Comparison of ENCODE assay signal across 13 cellular contexts in genomic region chr3:191192270-191192669, GRCh38. TPM values are rescaled to one million over a fixed set of nuclear protein-coding genes. Genes with fewer than 3 reads are reported as not detected.
A peak's percentile ranks its signal among the peaks of the same experiment; 100 is the strongest.
DNase-seq lines count a peak whose midpoint lies in the region; ATAC-seq, FAIRE-seq and TF ChIP-seq lines count a peak whose summit lies in the region.
"Not testable (repeated sequence)": the region's sequence is repeated elsewhere in the genome, so short reads cannot be mapped to it uniquely, and the experiment has no call there.
"Had no signal": no experiment of that assay in that cellular context is flagged by ENCODE, and none has a peak within 500 bp of the region (broad histone marks: within the 10 kb centered on the region; RNA-seq: fewer than 3 reads in every experiment).

No MANE protein-coding gene starts in this region.

- BruUV-seq in K562 (replicated peaks; lab: Mats Ljungman, UMichigan) = not testable (repeated sequence)

- in situ Hi-C loops in K562 (cut with MboI) = not testable (repeated sequence)

- ATAC-seq in A549, K562: not testable (repeated sequence)

- not testable (repeated sequence) for H4K8ac ChIP-seq in neuronal stem cell (ENCODE audit: low read depth, low read length)

- H3K27ac ChIP-seq in A549; K562 (ENCODE audit: extremely low read depth, low read depth, low read length); neuronal stem cell (replicated peaks; ENCODE audit: low read length): not testable (repeated sequence)
- H3K27ac ChIP-seq in HL-60 (replicated peaks) = peak overlapping the region; percentile 59

- intact Hi-C loops in K562 (cut with micrococcal nuclease) = not testable (repeated sequence)

- H3K79me2 ChIP-seq in K562 (ENCODE audit: control insufficient read depth, insufficient read depth, low read length) = not testable (repeated sequence)

- not testable (repeated sequence) for H3K9me1 ChIP-seq in K562 (ENCODE audit: control insufficient read depth, insufficient read depth, low read length)

- H2BK120ac ChIP-seq in neuronal stem cell (ENCODE audit: low read depth, low read length) = not testable (repeated sequence)

- not testable (repeated sequence) for H3K4me2 ChIP-seq in A549; K562 (ENCODE audit: insufficient read depth, low read length); neuronal stem cell (ENCODE audit: insufficient read depth, low read length, poor library complexity, severe bottlenecking)

- not testable (repeated sequence) for H3K4me3 ChIP-seq in A549; HL-60 (replicated peaks; ENCODE audit: insufficient read depth, low read length); K562; neuronal stem cell (ENCODE audit: low read length in 2 of 2)

- H2BK15ac ChIP-seq in neuronal stem cell (ENCODE audit: low read length) = not testable (repeated sequence)

- H3K36me3 ChIP-seq in K562 (ENCODE audit: control insufficient read depth, insufficient read depth, low read length); neuronal stem cell (replicated peaks in 1 of 2; ENCODE audit: control insufficient read depth in 2 of 2, insufficient read depth in 2 of 2, low read length in 2 of 2): not testable (repeated sequence)

- H2AFZ ChIP-seq in K562 (ENCODE audit: low read depth, low read length) = not testable (repeated sequence)
- peak overlapping the region; percentile 66 for H2AFZ ChIP-seq in neuronal stem cell (ENCODE audit: low read length)

- not testable (repeated sequence) for TF ChIP-seq CTCF in A549 (IDR thresholded peaks at IDR 0.05); HL-60 (IDR thresholded peaks at IDR 0.05; ENCODE audit: insufficient read depth, low read length); K562 (IDR thresholded peaks at IDR 0.05 in 2 of 3, conservative IDR thresholded peaks at IDR 0.05 in 1 of 3; ENCODE audit: insufficient read depth in 2 of 3, low read depth in 1 of 3, low read length in 3 of 3)

- DNase-seq in A549 (ENCODE audit: low read depth in 1 of 2, low spot score in 1 of 2); HL-60 (ENCODE audit: low read depth in 1 of 2, low spot score in 1 of 2); K562 (ENCODE audit: extremely low read depth in 1 of 4, low spot score in 3 of 4); neuronal stem cell (ENCODE audit: low spot score): not testable (repeated sequence)
- peak; percentile 13 for DNase-seq in NAMALWA (ENCODE audit: low spot score)

- H2BK12ac ChIP-seq in neuronal stem cell (ENCODE audit: low read length) = not testable (repeated sequence)

- H3K27me3 ChIP-seq in HL-60 (ENCODE audit: insufficient read depth, poor library complexity, severe bottlenecking); K562 (ENCODE audit: control insufficient read depth in 2 of 2, insufficient read depth in 2 of 2, low read length in 2 of 2); neuronal stem cell (ENCODE audit: control insufficient read depth in 3 of 3, insufficient read depth in 3 of 3, low read depth in 1 of 3, low read length in 3 of 3): not testable (repeated sequence)

- H3K4ac ChIP-seq in neuronal stem cell (ENCODE audit: low read length) = not testable (repeated sequence)

- H3K4me1 ChIP-seq in A549; K562 (replicated peaks in 1 of 2; ENCODE audit: control insufficient read depth in 2 of 2, insufficient read depth in 2 of 2, low read length in 2 of 2); neuronal stem cell (ENCODE audit: control insufficient read depth in 2 of 2, insufficient read depth in 1 of 2, low read depth in 1 of 2, low read length in 2 of 2): not testable (repeated sequence)

- not testable (repeated sequence) for H3K23ac ChIP-seq in neuronal stem cell (ENCODE audit: low read depth, low read length, poor library complexity)

- CTCF ChIA-PET in A549 (lab: Yijun Ruan, JAX) = interaction anchor here (0.9 kb wide), 1 partner anchor 47 kb away, joined by 3 read pairs; no protein-coding TSS in a partner anchor
- CTCF ChIA-PET in K562 (lab: Yijun Ruan, JAX; ENCODE audit: low intra/inter-chr PET ratio) = not testable (repeated sequence)

- not testable (repeated sequence) for H4K20me1 ChIP-seq in K562 (replicated peaks; ENCODE audit: control insufficient read depth, insufficient read depth, low read length)

- 82% methylated on average over 4 of the region's 4 CpGs for WGBS in A549 (ENCODE audit: missing lambda C conversion rate)
- 2% methylated on average over 4 of the region's 4 CpGs for WGBS in K562 (ENCODE audit: insufficient coverage, low coverage, missing lambda C conversion rate)
- no CpG with 5 or more reads among the region's 4 CpGs for WGBS in neuronal stem cell (ENCODE audit: extremely low coverage in 2 of 2, insufficient read length in 2 of 2, insufficient replicate concordance in 1 of 2), 2 donors

- not testable (repeated sequence) for H3K18ac ChIP-seq in neuronal stem cell (ENCODE audit: low read length)

- H2BK5ac ChIP-seq in neuronal stem cell (ENCODE audit: low read length) = not testable (repeated sequence)

- H3K9me3 ChIP-seq in A549; K562 (replicated peaks; ENCODE audit: control insufficient read depth, insufficient read depth, low read depth, low read length); neuronal stem cell (replicated peaks in 1 of 2; ENCODE audit: control insufficient read depth in 2 of 2, insufficient read depth in 1 of 2, low read depth in 1 of 2, low read length in 2 of 2): not testable (repeated sequence)

- not testable (repeated sequence) for FAIRE-seq in A549 (lab: Jason Lieb, UNC); K562 (lab: Jason Lieb, UNC)

- POLR2A ChIA-PET in A549 (lab: Yijun Ruan, JAX); K562 (lab: Yijun Ruan, JAX): not testable (repeated sequence)

- H3K79me1 ChIP-seq in neuronal stem cell (ENCODE audit: low read depth, low read length) = not testable (repeated sequence)

- not testable (repeated sequence) for TF ChIP-seq POLR2A in A549 (IDR thresholded peaks at IDR 0.05; ENCODE audit: low read length); K562 (conservative IDR thresholded peaks at IDR 0.05)

- not testable (repeated sequence) for H3K9ac ChIP-seq in K562 (ENCODE audit: insufficient read depth in 1 of 2, low read depth in 2 of 2, low read length in 2 of 2); neuronal stem cell (ENCODE audit: low read depth, low read length, poor library complexity)

- H3K14ac ChIP-seq in neuronal stem cell (ENCODE audit: low read length) = not testable (repeated sequence)

- TF ChIP-seq EP300 in A549 (IDR thresholded peaks at IDR 0.05); K562 (IDR thresholded peaks at IDR 0.05; ENCODE audit: low read length): not testable (repeated sequence)

- not testable (repeated sequence) for H2AK5ac ChIP-seq in neuronal stem cell (ENCODE audit: low read depth, low read length)

- not testable (repeated sequence) for TF ChIP-seq RAD21 in A549 (conservative IDR thresholded peaks at IDR 0.05 in 1 of 2, IDR thresholded peaks at IDR 0.05 in 1 of 2); K562 (CRISPR knock-in tag; conservative IDR thresholded peaks at IDR 0.05 in 1 of 2, IDR thresholded peaks at IDR 0.05 in 1 of 2)

- not testable (repeated sequence) for H4K91ac ChIP-seq in neuronal stem cell (ENCODE audit: low read depth, low read length, poor library complexity)

TF ChIP-seq in A549, 52 proteins besides CTCF, POLR2A, EP300 and RAD21:
- TF ChIP-seq MAFK (IDR thresholded peaks at IDR 0.05; ENCODE audit: partially characterized antibody) = peak; percentile 67

TF ChIP-seq in K562, 482 proteins besides CTCF, POLR2A, EP300 and RAD21:
- TF ChIP-seq C11orf30 (IDR thresholded peaks at IDR 0.05; ENCODE audit: low read depth) (peak; percentile 51), MAFF (IDR thresholded peaks at IDR 0.05; ENCODE audit: low read length) (peak; percentile 24; the same call in 1 of the 2 replicates), ZNF316 (IDR thresholded peaks at IDR 0.05) (peak; percentile 78), MAFK (IDR thresholded peaks at IDR 0.05; ENCODE audit: low read length) (0 out of 2 replicates have a peak, but pooled peaks have one; percentile 39), MAFG (tag; conservative IDR thresholded peaks at IDR 0.05) (peak; percentile 58)

RNA-seq across cellular contexts. Expression of gene OSTN, which starts 6.8 kb away (rescaled TPM):
- polyA plus RNA-seq in A549 (2011; rRNA removed) = not detected in 2 replicates
- polyA plus RNA-seq in A549 (2012; cell fraction: cytosol; rRNA removed) = not detected in 2 replicates
- not detected in 2 replicates for polyA plus RNA-seq in A549 (2012; cell fraction: nucleus; rRNA removed)
- polyA plus RNA-seq in A549 (2017; fragmentation: RNase III; extraction: RNeasy Plus Mini Kit Qiagen cat#74134 plus additional on column Dnase treatment) = not detected in 3 replicates
- polyA minus RNA-seq in A549 (2011; rRNA and poly(A)+ RNA removed) = not detected in 2 replicates
- not detected in 2 replicates for total RNA-seq in K562 (2011; cell fraction: chromatin; rRNA removed; ENCODE audit: low replicate concordance)
- total RNA-seq in K562 (2011; cell fraction: nucleolus; rRNA removed) = not detected in 2 replicates
- not detected in 2 replicates for total RNA-seq in K562 (2011; cell fraction: nucleoplasm; rRNA removed)
- total RNA-seq in K562 (2014; rRNA removed) = not detected in 2 replicates
- total RNA-seq in K562 (2014; rRNA removed; fragmentation: Illumina TruSeq; extraction: Trizol) = not detected in 2 replicates
- not detected in 2 replicates for total RNA-seq in K562 (2015; rRNA removed; fragmentation: Illumina TruSeq; extraction: Trizol)
- not detected in 2 replicates for total RNA-seq in K562 (2021)
- polyA plus RNA-seq in K562 (2011; rRNA removed) = not detected in 2 replicates
- not detected in 2 replicates for polyA plus RNA-seq in K562 (2011; cell fraction: cytosol; rRNA removed)
- polyA plus RNA-seq in K562 (2011; cell fraction: nucleus; rRNA removed) = not detected in 2 replicates
- polyA plus RNA-seq in K562 (2012) = 0.36 TPM in 1 of 2 replicates, not detected in the other
- polyA plus RNA-seq in K562 (2014; fragmentation: Illumina TruSeq; extraction: Trizol) = not detected in 2 replicates
- polyA plus RNA-seq in K562 (2014; fragmentation: Nextera tagmentation; extraction: Ambion mirVana) = not detected
- polyA plus RNA-seq in K562 (2014; rRNA removed) = not detected in 2 replicates
- not detected in 2 replicates for polyA minus RNA-seq in K562 (2011; rRNA and poly(A)+ RNA removed)
- polyA minus RNA-seq in K562 (2011; cell fraction: cytosol; rRNA and poly(A)+ RNA removed) = not detected in 2 replicates
- not detected in 2 replicates for polyA minus RNA-seq in K562 (2011; cell fraction: nucleus; rRNA and poly(A)+ RNA removed)
- polyA plus RNA-seq in neuronal stem cell (2013, experiment 1 of 2) = 0.31 TPM
- 0.10 TPM for polyA plus RNA-seq in neuronal stem cell (2013, experiment 2 of 2)
- total RNA-seq: A172; A673; CD4-positive, alpha-beta memory T cell; CD4-positive, CD25-positive, alpha-beta regulatory T cell; CD8-positive, alpha-beta memory T cell; G401 had no signal
- polyA plus RNA-seq: AG04450; CD14-positive monocyte; CD4-positive, alpha-beta memory T cell; CD4-positive, CD25-positive, alpha-beta regulatory T cell; CD8-positive, alpha-beta memory T cell had no signal
